In genomic region chr9:126723807-126724172, GRCh38 we compare ENCODE assay signal across 8 cellular contexts.
A peak's percentile ranks its signal among the peaks of the same experiment; 100 is the strongest.
DNase-seq lines count a peak whose midpoint lies in the region; ATAC-seq and TF ChIP-seq lines count a peak whose summit lies in the region.

No MANE protein-coding gene starts in this region.

- TF ChIP-seq CTCF in DND-41 (IDR thresholded peaks at IDR 0.05; ENCODE audit: borderline replicate concordance, extremely low read depth, low read length, poor library complexity, severe bottlenecking) (no peak), MM.1S (IDR thresholded peaks at IDR 0.05; ENCODE audit: low read length) (no peak), MCF 10A (IDR thresholded peaks at IDR 0.05; ENCODE audit: unreplicated experiment) (no peak)

- H3F3A ChIP-seq in MM.1S (ENCODE audit: insufficient read depth, low read length), result no peaks in the 10 kb centered on the region; the same call in 1 of the 2 replicates

- peak overlapping the region in 1 of 2 experiments; percentile 59; a peak in 2 of 4 replicates for H3K4me3 ChIP-seq in DND-41 (ENCODE audit: low read depth in 1 of 2, low read length in 2 of 2)
- H3K4me3 ChIP-seq in MM.1S (ENCODE audit: low read length), result no peak overlapping the region
- no peak overlapping the region for H3K4me3 ChIP-seq in trophoblast cell (ENCODE audit: low read depth, low read length)

- DNase-seq in DND-41 (no peak), MM.1S (no peak), MCF 10A (ENCODE audit: unreplicated experiment) (no peak), trophoblast cell (no peak), KG1 (lab: John Stamatoyannopoulos, UW) (no peak)
- peak in 7 of 10 donors; percentile 15 to 72 (median 33) for DNase-seq in naive thymus-derived CD8-positive, alpha-beta T cell
- DNase-seq in activated CD4-positive, alpha-beta T cell treated with anti-CD3 and anti-CD28 coated beads, Interleukin-2, amount 50 U/mL, for 1 hour, result no peak

- CTCF ChIA-PET in MCF 10A (lab: Yijun Ruan, JAX), result interaction anchor here (1.0 to 2.4 kb wide), 3 partner anchors 18 to 58 kb away, joined by 5 to 12 read pairs (median 5); no protein-coding TSS in a partner anchor

- H3K9me3 ChIP-seq in DND-41 (ENCODE audit: insufficient read depth, low read length, severe bottlenecking), result no peaks in the 10 kb centered on the region
- no peaks in the 10 kb centered on the region for H3K9me3 ChIP-seq in MM.1S (replicated peaks; ENCODE audit: insufficient read depth, low read length)
- peaks cover 6% of the 10 kb centered on the region for H3K9me3 ChIP-seq in trophoblast cell (ENCODE audit: insufficient read depth, low read depth, low read length)

- no TSS peak for BruUV-seq in MCF 10A (replicated peaks; lab: Mats Ljungman, UMichigan)

- no peak overlapping the region for H3K4ac ChIP-seq in trophoblast cell (ENCODE audit: low read depth, low read length)

- H2BK12ac ChIP-seq in trophoblast cell (ENCODE audit: low read length), result no peak overlapping the region

- no peak overlapping the region for H3K14ac ChIP-seq in trophoblast cell (ENCODE audit: low read length)

- no peak overlapping the region for H3K23ac ChIP-seq in trophoblast cell (ENCODE audit: low read length)

- H2AFZ ChIP-seq in DND-41 (ENCODE audit: low read depth, low read length) (peak overlapping the region; percentile 87), MM.1S (ENCODE audit: low read length) (0 out of 2 replicates have a peak overlapping the region, but pooled peaks have one; percentile 93), trophoblast cell (ENCODE audit: insufficient read depth, low read length, poor library complexity) (no peak overlapping the region)

- H2BK120ac ChIP-seq in trophoblast cell (ENCODE audit: insufficient read depth, low read length, poor library complexity), result no peak overlapping the region

- H3K27ac ChIP-seq in DND-41 (ENCODE audit: low read length), result no peak overlapping the region
- H3K27ac ChIP-seq in MM.1S (ENCODE audit: low read length), result no peak overlapping the region
- no peak overlapping the region for H3K27ac ChIP-seq in trophoblast cell (ENCODE audit: low read depth, low read length)

- H3K9me3 Mint-ChIP-seq in MCF 10A (ENCODE audit: unreplicated experiment), result no peaks in the 10 kb centered on the region
- H3K9me3 Mint-ChIP-seq in naive thymus-derived CD8-positive, alpha-beta T cell, result peaks cover 0 to under 1% (median 0%) of the 10 kb centered on the region in 9 donors

- H3K4me3 Mint-ChIP-seq in MCF 10A (ENCODE audit: unreplicated experiment), result peak overlapping the region; percentile 68
- H3K4me3 Mint-ChIP-seq in naive thymus-derived CD8-positive, alpha-beta T cell, result peak overlapping the region; percentile 75 to 96 (median 90)

- no peak overlapping the region for H4K12ac ChIP-seq in trophoblast cell (ENCODE audit: low read depth, low read length)

- H3K27me3 ChIP-seq in DND-41 (ENCODE audit: insufficient read depth, low read length, poor library complexity) (no peaks in the 10 kb centered on the region), MM.1S (replicated peaks; ENCODE audit: insufficient read depth, low read length) (peaks cover 23% of the 10 kb centered on the region; the same call in 1 of the 2 replicates), trophoblast cell (ENCODE audit: insufficient read depth, low read length) (peaks cover 9% of the 10 kb centered on the region)

- no peak overlapping the region for H2BK5ac ChIP-seq in trophoblast cell (ENCODE audit: low read depth, low read length, poor library complexity)

- H3K9me2 ChIP-seq in MM.1S (replicated peaks; ENCODE audit: insufficient read depth, low read length), result no peaks in the 10 kb centered on the region

- H3K4me1 ChIP-seq in DND-41 (ENCODE audit: insufficient read depth, low read length) (peaks cover 28% of the 10 kb centered on the region), MM.1S (ENCODE audit: low read length) (peaks cover 7% of the 10 kb centered on the region; the same call in 1 of the 2 replicates), trophoblast cell (ENCODE audit: control insufficient read depth in 1 of 2, insufficient read depth in 2 of 2, low read length in 2 of 2) (peaks cover 7 to 17% of the 10 kb centered on the region in 2 experiments)

- H3K4me1 Mint-ChIP-seq in MCF 10A (ENCODE audit: insufficient read depth, unreplicated experiment), result peaks cover 16% of the 10 kb centered on the region
- H3K4me1 Mint-ChIP-seq in naive thymus-derived CD8-positive, alpha-beta T cell, result peaks cover 30 to 47% (median 43%) of the 10 kb centered on the region in 4 donors

- H3K9ac ChIP-seq in DND-41 (ENCODE audit: low read depth, low read length), result peak overlapping the region; percentile 78; the same call in 1 of the 2 replicates
- H3K9ac ChIP-seq in MM.1S (ENCODE audit: low read length), result no peak overlapping the region
- H3K9ac ChIP-seq in trophoblast cell (ENCODE audit: low read length), result no peak overlapping the region

- H3K18ac ChIP-seq in trophoblast cell (ENCODE audit: low read length), result no peak overlapping the region

- no peaks in the 10 kb centered on the region for H3K36me3 Mint-ChIP-seq in MCF 10A (ENCODE audit: insufficient read depth, unreplicated experiment)
- no peaks in the 10 kb centered on the region for H3K36me3 Mint-ChIP-seq in naive thymus-derived CD8-positive, alpha-beta T cell

- intact Hi-C loops in MCF 10A (cut with micrococcal nuclease), result no loop called here

- WGBS in trophoblast cell (ENCODE audit: extremely low coverage, insufficient coverage, insufficient read length), result no CpG with 5 or more reads among the region's 14 CpGs

- H4K8ac ChIP-seq in trophoblast cell (ENCODE audit: low read depth, low read length), result no peak overlapping the region

- no peak overlapping the region for H3K27ac Mint-ChIP-seq in MCF 10A (ENCODE audit: low read depth, unreplicated experiment)
- H3K27ac Mint-ChIP-seq in naive thymus-derived CD8-positive, alpha-beta T cell, result peak overlapping the region; percentile 79 to 100 (median 96)

- H4K91ac ChIP-seq in trophoblast cell (ENCODE audit: low read depth, low read length), result no peak overlapping the region

- H4K20me1 ChIP-seq in DND-41 (ENCODE audit: insufficient read depth, low read length) (peaks cover 3% of the 10 kb centered on the region; the same call in 1 of the 2 replicates), MM.1S (ENCODE audit: insufficient read depth, low read length) (no peaks in the 10 kb centered on the region)

- POLR2A ChIA-PET in MCF 10A (lab: Yijun Ruan, JAX), result interaction anchor here (0.8 to 1.2 kb wide), 2 partner anchors 9 to 67 kb away, joined by 4 to 5 read pairs; no protein-coding TSS in a partner anchor
- POLR2A ChIA-PET in naive thymus-derived CD8-positive, alpha-beta T cell (lab: Charles Lee), result interaction anchor here (0.9 to 2.5 kb wide), 11 partner anchors 9 to 727 kb away, joined by 3 to 25 read pairs (median 4); partner anchors contain the start of gene ZBTB43

- H2AK5ac ChIP-seq in trophoblast cell (ENCODE audit: low read length), result no peak overlapping the region

- no peak; the same call in 2 of the 3 replicates for ATAC-seq in DND-41 (ENCODE audit: insufficient read depth, low read depth)
- ATAC-seq in naive thymus-derived CD8-positive, alpha-beta T cell, result no peak
- no peak for ATAC-seq in GM18520 (IDR thresholded peaks at IDR 0.05; ENCODE audit: unreplicated experiment)

- H3K36me3 ChIP-seq in DND-41 (ENCODE audit: insufficient read depth, low read length), result no peaks in the 10 kb centered on the region
- no peaks in the 10 kb centered on the region for H3K36me3 ChIP-seq in MM.1S (replicated peaks; ENCODE audit: insufficient read depth, low read length)
- no peaks in the 10 kb centered on the region for H3K36me3 ChIP-seq in trophoblast cell (ENCODE audit: control insufficient read depth in 1 of 2, insufficient read depth in 2 of 2, low read length in 2 of 2)

- H3K79me2 ChIP-seq in DND-41 (ENCODE audit: insufficient read depth, low read length) (no peaks in the 10 kb centered on the region), MM.1S (ENCODE audit: low read length) (no peaks in the 10 kb centered on the region), trophoblast cell (ENCODE audit: control insufficient read depth, insufficient read depth, low read length, poor library complexity) (no peaks in the 10 kb centered on the region)

- H3K4me2 ChIP-seq in DND-41 (ENCODE audit: insufficient read depth, low read length) (peak overlapping the region; percentile 87), MM.1S (ENCODE audit: low read depth, low read length) (peak overlapping the region; percentile 96; the same call in 1 of the 2 replicates), trophoblast cell (ENCODE audit: low read length) (no peak overlapping the region)

- no peaks in the 10 kb centered on the region for H3K27me3 Mint-ChIP-seq in MCF 10A (ENCODE audit: insufficient read depth, unreplicated experiment)
- H3K27me3 Mint-ChIP-seq in naive thymus-derived CD8-positive, alpha-beta T cell, result no peaks in the 10 kb centered on the region

- H3K79me1 ChIP-seq in trophoblast cell (ENCODE audit: low read length), result no peaks in the 10 kb centered on the region

Comparison
In these comparisons a context has a peak if more than half of its experiments do, and no peak if none do; other contexts are left out.
1. DNase-seq: peak in naive thymus-derived CD8-positive, alpha-beta T cell (7 of 10); none in DND-41 (single experiment), MM.1S (single experiment), MCF 10A (single experiment), trophoblast cell (0 of 2), activated CD4-positive, alpha-beta T cell treated with anti-CD3 and anti-CD28 coated beads, Interleukin-2, amount 50 U/mL, for 1 hour (single experiment) and KG1 (single experiment).